1 cellular context compared by ENCODE assay signal in genomic region chr22:30968924-30969531, GRCh38.
TF ChIP-seq lines count a peak whose summit lies in the region.

Gene TUG1, plus strand, starts transcription at chr22:30969265.

TF ChIP-seq in HepG2, 621 proteins besides CTCF, POLR2A, EP300 and RAD21 (continued from another document and continues in another):
- TF ChIP-seq ZNF512 (CRISPR knock-in tag; IDR thresholded peaks at IDR 0.05) (no peak), TRAFD1 (CRISPR knock-in tag; IDR thresholded peaks at IDR 0.05; ENCODE audit: borderline replicate concordance) (no peak), SIN3A (IDR thresholded peaks at IDR 0.05; ENCODE audit: borderline replicate concordance, low read depth, low read length) (peak; percentile 79; the same call in 1 of the 2 replicates), ZSCAN12 (CRISPR knock-in tag; IDR thresholded peaks at IDR 0.05) (no peak), MBNL3 (CRISPR knock-in tag; conservative IDR thresholded peaks at IDR 0.05) (no peak), ZNF724P (CRISPR knock-in tag; IDR thresholded peaks at IDR 0.05; ENCODE audit: borderline replicate concordance) (no peak), U2AF1 (optimal IDR thresholded peaks at IDR 0.05; ENCODE audit: low read depth, low read length) (no peak), SCMH1 (CRISPR knock-in tag; IDR thresholded peaks at IDR 0.05; ENCODE audit: borderline replicate concordance) (no peak), ELF3 (CRISPR knock-in tag; IDR thresholded peaks at IDR 0.05) (peak; percentile 91), ZNF484 (CRISPR knock-in tag; IDR thresholded peaks at IDR 0.05; ENCODE audit: borderline replicate concordance, low read depth) (no peak), FOXO4 (CRISPR knock-in tag; conservative IDR thresholded peaks at IDR 0.05) (no peak), BRCA1 (CRISPR knock-in tag; IDR thresholded peaks at IDR 0.05) (no peak), MIER2 (CRISPR knock-in tag; IDR thresholded peaks at IDR 0.05) (no peak), FOXJ3 (CRISPR knock-in tag; IDR thresholded peaks at IDR 0.05; ENCODE audit: borderline replicate concordance) (no peak), ZNF235 (CRISPR knock-in tag; IDR thresholded peaks at IDR 0.05; ENCODE audit: borderline replicate concordance) (peak; percentile 37; the same call in 1 of the 2 replicates), EEA1 (CRISPR knock-in tag; IDR thresholded peaks at IDR 0.05; ENCODE audit: borderline replicate concordance) (no peak; the same call in none of the 2 replicates), ZNF577 (CRISPR knock-in tag; IDR thresholded peaks at IDR 0.05; ENCODE audit: borderline replicate concordance, low read depth) (no peak), ZNF766 (CRISPR knock-in tag; IDR thresholded peaks at IDR 0.05; ENCODE audit: borderline replicate concordance) (peak; percentile 29; the same call in 1 of the 2 replicates), SAFB2 (CRISPR knock-in tag; IDR thresholded peaks at IDR 0.05; ENCODE audit: borderline replicate concordance, low read depth) (0 out of 2 replicates have a peak, but pooled peaks have one; percentile 64), ZNF883 (CRISPR knock-in tag; IDR thresholded peaks at IDR 0.05; ENCODE audit: not compliant biosample characterization) (no peak), ZNF263 (CRISPR knock-in tag; IDR thresholded peaks at IDR 0.05) (no peak; the same call in 1 of the 2 replicates), ZNF572 (CRISPR knock-in tag; IDR thresholded peaks at IDR 0.05) (no peak), DZIP1 (CRISPR knock-in tag; IDR thresholded peaks at IDR 0.05) (no peak), NONO (IDR thresholded peaks at IDR 0.05) (no peak), NONO (CRISPR knock-in tag; conservative IDR thresholded peaks at IDR 0.05) (peak; percentile 83), POLR2AphosphoS5 (IDR thresholded peaks at IDR 0.05; ENCODE audit: low read depth, low read length) (peak; percentile 85), ZNF343 (CRISPR knock-in tag; IDR thresholded peaks at IDR 0.05) (no peak), GLI4 (CRISPR knock-in tag; IDR thresholded peaks at IDR 0.05; ENCODE audit: borderline replicate concordance) (no peak), ZNF660 (CRISPR knock-in tag; IDR thresholded peaks at IDR 0.05; ENCODE audit: borderline replicate concordance, low read depth) (peak; percentile 87; the same call in 1 of the 2 replicates), ZMYM3 (CRISPR knock-in tag; IDR thresholded peaks at IDR 0.05) (no peak), ZNF543 (CRISPR knock-in tag; IDR thresholded peaks at IDR 0.05) (no peak; the same call in 1 of the 2 replicates), HOXD1 (CRISPR knock-in tag; IDR thresholded peaks at IDR 0.05) (peak; percentile 44; the same call in 1 of the 2 replicates), MTERF4 (CRISPR knock-in tag; IDR thresholded peaks at IDR 0.05) (peak; percentile 87), IRF1 (CRISPR knock-in tag; IDR thresholded peaks at IDR 0.05; ENCODE audit: low read depth) (no peak), ZNF275 (CRISPR knock-in tag; IDR thresholded peaks at IDR 0.05; ENCODE audit: borderline replicate concordance) (0 out of 2 replicates have a peak, but pooled peaks have one; percentile 32), ZBTB8A (CRISPR knock-in tag; IDR thresholded peaks at IDR 0.05; ENCODE audit: borderline replicate concordance, low read depth) (no peak), NFE2 (CRISPR knock-in tag; IDR thresholded peaks at IDR 0.05) (no peak), ZNF333 (CRISPR knock-in tag; IDR thresholded peaks at IDR 0.05; ENCODE audit: borderline replicate concordance) (peak; percentile 77), SP4 (CRISPR knock-in tag; IDR thresholded peaks at IDR 0.05) (peak; percentile 52; the same call in 1 of the 2 replicates)
- TF ChIP-seq, protein P1, sequence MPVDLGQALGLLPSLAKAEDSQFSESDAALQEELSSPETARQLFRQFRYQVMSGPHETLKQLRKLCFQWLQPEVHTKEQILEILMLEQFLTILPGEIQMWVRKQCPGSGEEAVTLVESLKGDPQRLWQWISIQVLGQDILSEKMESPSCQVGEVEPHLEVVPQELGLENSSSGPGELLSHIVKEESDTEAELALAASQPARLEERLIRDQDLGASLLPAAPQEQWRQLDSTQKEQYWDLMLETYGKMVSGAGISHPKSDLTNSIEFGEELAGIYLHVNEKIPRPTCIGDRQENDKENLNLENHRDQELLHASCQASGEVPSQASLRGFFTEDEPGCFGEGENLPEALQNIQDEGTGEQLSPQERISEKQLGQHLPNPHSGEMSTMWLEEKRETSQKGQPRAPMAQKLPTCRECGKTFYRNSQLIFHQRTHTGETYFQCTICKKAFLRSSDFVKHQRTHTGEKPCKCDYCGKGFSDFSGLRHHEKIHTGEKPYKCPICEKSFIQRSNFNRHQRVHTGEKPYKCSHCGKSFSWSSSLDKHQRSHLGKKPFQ (CRISPR knock-in tag; IDR thresholded peaks at IDR 0.05; ENCODE audit: insufficient replicate concordance), result no peak
- TF ChIP-seq, protein P2, sequence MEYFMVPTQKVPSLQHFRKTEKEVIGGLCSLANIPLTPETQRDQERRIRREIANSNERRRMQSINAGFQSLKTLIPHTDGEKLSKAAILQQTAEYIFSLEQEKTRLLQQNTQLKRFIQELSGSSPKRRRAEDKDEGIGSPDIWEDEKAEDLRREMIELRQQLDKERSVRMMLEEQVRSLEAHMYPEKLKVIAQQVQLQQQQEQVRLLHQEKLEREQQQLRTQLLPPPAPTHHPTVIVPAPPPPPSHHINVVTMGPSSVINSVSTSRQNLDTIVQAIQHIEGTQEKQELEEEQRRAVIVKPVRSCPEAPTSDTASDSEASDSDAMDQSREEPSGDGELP (IDR thresholded peaks at IDR 0.05; ENCODE audit: borderline replicate concordance, low read depth), result no peak
- TF ChIP-seq, protein P3, sequence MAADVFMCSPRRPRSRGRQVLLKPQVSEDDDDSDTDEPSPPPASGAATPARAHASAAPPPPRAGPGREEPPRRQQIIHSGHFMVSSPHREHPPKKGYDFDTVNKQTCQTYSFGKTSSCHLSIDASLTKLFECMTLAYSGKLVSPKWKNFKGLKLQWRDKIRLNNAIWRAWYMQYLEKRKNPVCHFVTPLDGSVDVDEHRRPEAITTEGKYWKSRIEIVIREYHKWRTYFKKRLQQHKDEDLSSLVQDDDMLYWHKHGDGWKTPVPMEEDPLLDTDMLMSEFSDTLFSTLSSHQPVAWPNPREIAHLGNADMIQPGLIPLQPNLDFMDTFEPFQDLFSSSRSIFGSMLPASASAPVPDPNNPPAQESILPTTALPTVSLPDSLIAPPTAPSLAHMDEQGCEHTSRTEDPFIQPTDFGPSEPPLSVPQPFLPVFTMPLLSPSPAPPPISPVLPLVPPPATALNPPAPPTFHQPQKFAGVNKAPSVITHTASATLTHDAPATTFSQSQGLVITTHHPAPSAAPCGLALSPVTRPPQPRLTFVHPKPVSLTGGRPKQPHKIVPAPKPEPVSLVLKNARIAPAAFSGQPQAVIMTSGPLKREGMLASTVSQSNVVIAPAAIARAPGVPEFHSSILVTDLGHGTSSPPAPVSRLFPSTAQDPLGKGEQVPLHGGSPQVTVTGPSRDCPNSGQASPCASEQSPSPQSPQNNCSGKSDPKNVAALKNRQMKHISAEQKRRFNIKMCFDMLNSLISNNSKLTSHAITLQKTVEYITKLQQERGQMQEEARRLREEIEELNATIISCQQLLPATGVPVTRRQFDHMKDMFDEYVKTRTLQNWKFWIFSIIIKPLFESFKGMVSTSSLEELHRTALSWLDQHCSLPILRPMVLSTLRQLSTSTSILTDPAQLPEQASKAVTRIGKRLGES (CRISPR knock-in tag; IDR thresholded peaks at IDR 0.05; ENCODE audit: borderline replicate concordance), result no peak
- TF ChIP-seq, protein P4, sequence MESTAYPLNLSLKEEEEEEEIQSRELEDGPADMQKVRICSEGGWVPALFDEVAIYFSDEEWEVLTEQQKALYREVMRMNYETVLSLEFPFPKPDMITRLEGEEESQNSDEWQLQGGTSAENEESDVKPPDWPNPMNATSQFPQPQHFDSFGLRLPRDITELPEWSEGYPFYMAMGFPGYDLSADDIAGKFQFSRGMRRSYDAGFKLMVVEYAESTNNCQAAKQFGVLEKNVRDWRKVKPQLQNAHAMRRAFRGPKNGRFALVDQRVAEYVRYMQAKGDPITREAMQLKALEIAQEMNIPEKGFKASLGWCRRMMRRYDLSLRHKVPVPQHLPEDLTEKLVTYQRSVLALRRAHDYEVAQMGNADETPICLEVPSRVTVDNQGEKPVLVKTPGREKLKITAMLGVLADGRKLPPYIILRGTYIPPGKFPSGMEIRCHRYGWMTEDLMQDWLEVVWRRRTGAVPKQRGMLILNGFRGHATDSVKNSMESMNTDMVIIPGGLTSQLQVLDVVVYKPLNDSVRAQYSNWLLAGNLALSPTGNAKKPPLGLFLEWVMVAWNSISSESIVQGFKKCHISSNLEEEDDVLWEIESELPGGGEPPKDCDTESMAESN (CRISPR knock-in tag; conservative IDR thresholded peaks at IDR 0.05), result no peak
